Comparison of ENCODE assay signal across 10 cellular contexts in the genomic region with DNA sequence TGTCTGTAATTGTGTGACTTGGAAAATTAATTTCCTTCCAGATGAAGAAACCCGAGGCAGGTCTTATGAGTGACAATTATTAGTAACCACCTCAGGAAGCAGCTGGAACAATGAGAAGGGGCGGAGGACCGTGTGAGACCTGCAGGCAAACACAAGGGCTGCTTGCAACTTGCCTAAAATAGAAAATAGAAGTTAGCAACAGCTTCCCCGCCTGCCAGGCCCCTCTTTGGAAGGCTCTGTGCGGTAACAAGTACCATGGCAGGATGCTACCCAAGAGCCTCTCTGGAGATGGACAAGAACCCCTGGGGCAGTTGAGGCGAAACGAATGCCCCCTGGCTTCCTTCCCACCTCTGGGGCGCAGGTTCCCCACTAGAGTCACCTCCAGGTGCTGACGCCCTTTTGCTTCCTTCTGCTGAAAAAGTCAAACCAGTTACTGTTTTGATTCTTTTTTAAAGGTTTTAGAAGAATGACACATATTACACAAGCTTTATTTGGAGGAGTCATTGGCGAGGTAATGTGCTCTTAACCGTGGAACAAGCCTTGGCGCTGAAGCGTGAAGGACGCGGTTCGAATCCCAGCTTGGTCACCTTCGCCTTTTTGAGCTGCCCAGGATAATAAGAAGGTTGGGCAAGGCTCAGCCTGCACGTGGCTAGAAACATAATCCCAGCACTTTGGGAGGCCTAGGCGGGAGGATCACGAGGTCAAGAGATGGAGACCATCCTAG. TPM values are rescaled to one million over a fixed set of nuclear protein-coding genes. Genes with fewer than 3 reads are reported as not detected.
DNase-seq lines count a peak whose midpoint lies in the region; ATAC-seq, FAIRE-seq and TF ChIP-seq lines count a peak whose summit lies in the region.
"Had no signal": no experiment of that assay in that cellular context is flagged by ENCODE, and none has a peak within 500 bp of the region (broad histone marks: within the 10 kb centered on the region; RNA-seq: fewer than 3 reads in every experiment).

No MANE protein-coding gene starts in this region.

- no peak for TF ChIP-seq POLR2A in H1 (IDR thresholded peaks at IDR 0.05; ENCODE audit: control extremely low read depth in 1 of 2, low read depth in 2 of 2, low read length in 2 of 2)

- H4K5ac ChIP-seq in H1 (ENCODE audit: insufficient read length, low read depth, low read length): no peak overlapping the region

- no peaks in the 10 kb centered on the region for H3K27me3 Mint-ChIP-seq in Caco-2 (ENCODE audit: insufficient read depth, unreplicated experiment)
- peaks cover 2% of the 10 kb centered on the region for H3K27me3 Mint-ChIP-seq in osteocyte (ENCODE audit: unreplicated experiment)

- ATAC-seq in HG03025 (IDR thresholded peaks at IDR 0.05; ENCODE audit: low FRiP score, unreplicated experiment): no peak

- no peaks in the 10 kb centered on the region for H3K79me2 ChIP-seq in H1 (ENCODE audit: control insufficient read depth in 1 of 2, insufficient read depth in 2 of 2, low read length in 2 of 2)

- H3K27ac ChIP-seq in H1 (ENCODE audit: low read depth, low read length): no peak overlapping the region
- H3K27ac ChIP-seq: neutrophil had no signal

- no peak for FAIRE-seq in H1 (lab: Jason Lieb, UNC)

- H4K20me1 ChIP-seq in H1 (replicated peaks in 1 of 2; ENCODE audit: control insufficient read depth in 1 of 2, insufficient read depth in 2 of 2, low read length in 2 of 2): no peaks in the 10 kb centered on the region

- TF ChIP-seq RAD21 in Ishikawa (IDR thresholded peaks at IDR 0.05; ENCODE audit: low read depth) (no peak), H1 (IDR thresholded peaks at IDR 0.05 in 1 of 2, conservative IDR thresholded peaks at IDR 0.05 in 1 of 2; ENCODE audit: low read depth in 2 of 2, low read length in 2 of 2) (no peak)

- H3K23ac ChIP-seq in H1 (ENCODE audit: insufficient read length): no peak overlapping the region

- TF ChIP-seq EP300 in Ishikawa (IDR thresholded peaks at IDR 0.05; ENCODE audit: borderline replicate concordance) (no peak), H1 (IDR thresholded peaks at IDR 0.05; ENCODE audit: borderline replicate concordance in 1 of 2, low read depth in 2 of 2, low read length in 2 of 2) (no peak)

- no peak overlapping the region for H2BK5ac ChIP-seq in H1 (ENCODE audit: low read depth, low read length)

- no peaks in the 10 kb centered on the region for H3K79me1 ChIP-seq in H1 (ENCODE audit: low read depth, low read length)

- H3K36me3 ChIP-seq in Caco-2 (ENCODE audit: control insufficient read depth, insufficient read depth, low read length) (no peaks in the 10 kb centered on the region), H1 (ENCODE audit: control insufficient read depth in 2 of 4, insufficient read depth in 4 of 4, low read length in 3 of 4) (no peaks in the 10 kb centered on the region)
- H3K36me3 ChIP-seq: neutrophil had no signal

- no peak overlapping the region for H3K14ac ChIP-seq in H1 (ENCODE audit: insufficient read length)

- peak overlapping the region in 1 of 2 experiments; percentile 73; a peak in 1 of 4 replicates for H3K4me2 ChIP-seq in H1 (ENCODE audit: insufficient read depth in 1 of 2, low read depth in 2 of 2, low read length in 2 of 2)

- H3K4me3 Mint-ChIP-seq in Caco-2 (ENCODE audit: unreplicated experiment): peak overlapping the region; percentile 63
- peak overlapping the region; percentile 70 for H3K4me3 Mint-ChIP-seq in osteocyte (ENCODE audit: unreplicated experiment)

- no peak overlapping the region for H3K9ac ChIP-seq in H1 (replicated peaks in 1 of 4; ENCODE audit: extremely low read depth in 1 of 4, low read depth in 3 of 4, low read length in 3 of 4)

- WGBS in H1 (ENCODE audit: extremely low coverage in 1 of 2, insufficient coverage in 1 of 2, insufficient read length in 1 of 2, insufficient replicate concordance in 2 of 2, low coverage in 1 of 2, low lambda C conversion rate in 2 of 2, missing lambda C conversion rate in 1 of 2), 2 experiments: 90% methylated on average over 20 of the region's 20 CpGs; no CpG with 5 or more reads in 1 of the 2 experiments

- H4K91ac ChIP-seq in H1 (replicated peaks; ENCODE audit: insufficient read length, low read length): no peak overlapping the region

- no peak for TF ChIP-seq CTCF in Caco-2 (IDR thresholded peaks at IDR 0.05; ENCODE audit: insufficient read depth in 1 of 2, low read depth in 1 of 2, low read length in 1 of 2, severe bottlenecking in 1 of 2, unreplicated experiment in 1 of 2)
- no peak for TF ChIP-seq CTCF in H1 (IDR thresholded peaks at IDR 0.05; ENCODE audit: control extremely low read depth in 1 of 3, insufficient read depth in 1 of 3, low read depth in 1 of 3, low read length in 3 of 3)
- TF ChIP-seq CTCF in osteocyte (IDR thresholded peaks at IDR 0.05): no peak

- H3K9me3 Mint-ChIP-seq in Caco-2 (ENCODE audit: unreplicated experiment): no peaks in the 10 kb centered on the region
- H3K9me3 Mint-ChIP-seq in osteocyte (ENCODE audit: unreplicated experiment): no peaks in the 10 kb centered on the region

- H3K23me2 ChIP-seq in H1 (ENCODE audit: low read depth, low read length): peaks cover 7% of the 10 kb centered on the region

- no peak overlapping the region for H3K18ac ChIP-seq in H1 (ENCODE audit: extremely low read depth, low read length)

- H3K4me1 Mint-ChIP-seq in Caco-2 (ENCODE audit: low read depth, unreplicated experiment): no peaks in the 10 kb centered on the region
- peaks cover 9% of the 10 kb centered on the region for H3K4me1 Mint-ChIP-seq in osteocyte (ENCODE audit: unreplicated experiment)

- H3K4me3 ChIP-seq in Caco-2 (ENCODE audit: low read depth, low read length) (no peak overlapping the region), H1 (ENCODE audit: extremely low read depth in 1 of 4, insufficient read depth in 2 of 4, low read depth in 3 of 4, low read length in 4 of 4) (peak overlapping the region in 1 of 4 experiments; percentile 64; a peak in 2 of 8 replicates)

- no peak overlapping the region; the same call in 1 of the 2 replicates for H2BK12ac ChIP-seq in H1 (ENCODE audit: low read depth, low read length)

- H3K27ac Mint-ChIP-seq in Caco-2 (ENCODE audit: unreplicated experiment) (no peak overlapping the region), osteocyte (ENCODE audit: unreplicated experiment) (peak overlapping the region; percentile 18)

- no peak overlapping the region for H4K8ac ChIP-seq in H1 (ENCODE audit: extremely low read depth, insufficient read depth, low read length)

- POLR2A ChIA-PET in Caco-2 (lab: Charles Lee): no interaction called here
- POLR2A ChIA-PET in H1 (lab: Charles Lee; ENCODE audit: partially characterized antibody): interaction anchor here (1.0 kb wide), 1 partner anchor 22 kb away, joined by 3 read pairs; no protein-coding TSS in a partner anchor

- H3K56ac ChIP-seq in H1 (replicated peaks; ENCODE audit: insufficient read length, low read depth, low read length): no peak overlapping the region

- intact Hi-C loops in Caco-2 (cut with micrococcal nuclease; ENCODE audit: unreplicated experiment): no loop called here

- H3K36me3 Mint-ChIP-seq in Caco-2 (ENCODE audit: insufficient read depth, unreplicated experiment): no peaks in the 10 kb centered on the region
- no peaks in the 10 kb centered on the region for H3K36me3 Mint-ChIP-seq in osteocyte (ENCODE audit: unreplicated experiment)

- H3K4me1 ChIP-seq in Caco-2 (no peaks in the 10 kb centered on the region), H1 (replicated peaks in 1 of 4; ENCODE audit: control insufficient read depth in 3 of 4, insufficient read depth in 4 of 4, low read length in 3 of 4) (peaks cover 0 to 5% (median 0%) of the 10 kb centered on the region in 4 experiments; a peak in 4 of 7 replicates)

- BruUV-seq in Caco-2 (replicated peaks; lab: Mats Ljungman, UMichigan): no TSS peak

- no peak overlapping the region for H3K4ac ChIP-seq in H1 (replicated peaks; ENCODE audit: insufficient read length, low read depth, low read length)

- H3K9me3 ChIP-seq in Caco-2 (no peaks in the 10 kb centered on the region), H1 (ENCODE audit: insufficient read depth in 2 of 2, low read depth in 1 of 2, low read length in 1 of 2) (no peaks in the 10 kb centered on the region; a peak in 1 of 4 replicates)
- H3K9me3 ChIP-seq: neutrophil had no signal

- DNase-seq in Caco-2: no peak
- peak in 1 of 2 experiments; percentile 42 for DNase-seq in H1 (ENCODE audit: low read depth in 1 of 2, low spot score in 2 of 2)
- no peak for DNase-seq in osteocyte (ENCODE audit: extremely low spot score, unreplicated experiment)
- no peak for DNase-seq in KG1 (lab: John Stamatoyannopoulos, UW)
- DNase-seq in stimulated activated CD4-positive, alpha-beta T cell treated with anti-CD3 and anti-CD28 coated beads, Interleukin-4, amount 100 ng/mL, for 1 hour: no peak
- no peak for DNase-seq in 8988T
- DNase-seq: NCI-H2029 had no signal

- no peak overlapping the region for H2BK120ac ChIP-seq in H1 (replicated peaks; ENCODE audit: low read depth, low read length)

- CTCF ChIA-PET in Caco-2 (lab: Charles Lee): interaction anchor here (0.6 kb wide), 1 partner anchor 1951 kb away, joined by 3 read pairs; no protein-coding TSS in a partner anchor
- CTCF ChIA-PET in H1 (lab: Charles Lee; ENCODE audit: partially characterized antibody): interaction anchor here (0.6 to 7.3 kb wide), 21 partner anchors 12 to 629 kb away, joined by 3 to 78 read pairs (median 4); partner anchors contain the start of gene SYNM

- H2AFZ ChIP-seq in H1 (ENCODE audit: low read length): no peak overlapping the region

- no peak overlapping the region for H2AK5ac ChIP-seq in H1 (ENCODE audit: low read depth, low read length)

- H2BK20ac ChIP-seq in H1 (ENCODE audit: low read length): no peak overlapping the region

- H2BK15ac ChIP-seq in H1 (ENCODE audit: low read length): no peak overlapping the region

- H3K27me3 ChIP-seq in Caco-2 (replicated peaks; ENCODE audit: control insufficient read depth, insufficient read depth, low read length) (no peaks in the 10 kb centered on the region), H1 (replicated peaks in 1 of 4; ENCODE audit: control insufficient read depth in 3 of 4, extremely low read depth in 1 of 4, insufficient read depth in 3 of 4, low read length in 3 of 4) (0 out of 7 replicates have a peak, but pooled peaks cover 0 to 9% (median under 1%) of the 10 kb centered on the region in 4 experiments)

RNA-seq across cellular contexts. Expression of gene SYNM, which starts 47.0 kb away (rescaled TPM):
- total RNA-seq in Caco-2 (2022): 6.0 and 6.1 TPM in 2 replicates
- 2.0 and 2.2 TPM in 2 replicates for total RNA-seq in H1 (2021; fragmentation: NEBNext Ultra II Directional; extraction: Animal tissue kit (Norgen Biotek cat#: 25700))
- polyA plus RNA-seq in H1 (2011; rRNA removed): 0.67 and 0.89 TPM in 2 replicates
- polyA plus RNA-seq in H1 (2011; cell fraction: cytosol; rRNA removed): 0.85 TPM
- polyA plus RNA-seq in H1 (2011; cell fraction: nucleus; rRNA removed): 2.4 TPM
- 1.9 to 2.2 TPM (median 2.1 TPM) in 4 replicates for polyA plus RNA-seq in H1 (2012, experiment 1 of 2)
- polyA plus RNA-seq in H1 (2012, experiment 2 of 2): 0.31 TPM
- 1.0 TPM for polyA plus RNA-seq in H1 (2013, experiment 1 of 2)
- 0.98 TPM for polyA plus RNA-seq in H1 (2013, experiment 2 of 2)
- 0.95 and 1.4 TPM in 2 replicates for polyA minus RNA-seq in H1 (2011; rRNA and poly(A)+ RNA removed)
- 1.1 TPM for polyA minus RNA-seq in H1 (2011; cell fraction: cytosol; rRNA and poly(A)+ RNA removed)
- 1.7 TPM for polyA minus RNA-seq in H1 (2011; cell fraction: nucleus; rRNA and poly(A)+ RNA removed)
- 5.5 and 5.9 TPM in 2 replicates for total RNA-seq in osteocyte

RNA-seq across cellular contexts. Expression of gene PGPEP1L, which starts 50.3 kb away (rescaled TPM):
- total RNA-seq in Caco-2 (2022) (not detected in 2 replicates), osteocyte (not detected in 2 replicates)
- 0.22 TPM in 1 of 2 replicates, not detected in the other for total RNA-seq in H1 (2021; fragmentation: NEBNext Ultra II Directional; extraction: Animal tissue kit (Norgen Biotek cat#: 25700))
- 0.14 and 0.17 TPM in 2 replicates for polyA plus RNA-seq in H1 (2011; rRNA removed)
- polyA plus RNA-seq in H1 (2011; cell fraction: cytosol; rRNA removed): 0.10 TPM
- polyA plus RNA-seq in H1 (2011; cell fraction: nucleus; rRNA removed): 0.37 TPM
- 0.18 TPM in 1 of 4 replicates, not detected in the others for polyA plus RNA-seq in H1 (2012, experiment 1 of 2)
- polyA plus RNA-seq in H1 (2012, experiment 2 of 2): not detected
- polyA plus RNA-seq in H1 (2013, experiment 1 of 2): not detected
- 0.04 TPM for polyA plus RNA-seq in H1 (2013, experiment 2 of 2)
- polyA minus RNA-seq in H1 (2011; rRNA and poly(A)+ RNA removed): 0.38 TPM in 1 of 2 replicates, not detected in the other
- not detected for polyA minus RNA-seq in H1 (2011; cell fraction: cytosol; rRNA and poly(A)+ RNA removed)
- polyA minus RNA-seq in H1 (2011; cell fraction: nucleus; rRNA and poly(A)+ RNA removed): not detected
